Comparison of ENCODE assay signal across 12 cellular contexts in the genomic region with DNA sequence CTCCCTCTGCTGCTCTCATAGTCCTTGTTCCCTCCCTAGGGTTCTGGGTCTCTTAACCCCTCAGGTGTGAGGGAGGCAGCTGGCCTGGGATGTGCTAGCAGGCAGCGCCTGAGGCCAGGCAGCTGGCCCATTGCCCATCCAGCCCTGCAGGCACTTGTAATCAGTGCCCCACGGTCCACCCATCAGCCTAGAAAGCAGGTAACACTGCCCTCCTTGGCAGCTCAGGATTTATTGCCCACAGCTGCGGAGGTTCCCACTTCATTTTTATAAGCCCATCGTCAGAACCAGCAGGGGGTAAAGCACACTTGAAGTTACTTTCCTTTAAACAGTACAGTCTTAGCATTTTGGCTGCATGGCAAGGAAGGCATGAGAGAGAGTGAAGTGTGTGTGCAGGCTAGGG.
DNase-seq lines count a peak whose midpoint lies in the region; ATAC-seq and TF ChIP-seq lines count a peak whose summit lies in the region.
"Had no signal": no experiment of that assay in that cellular context is flagged by ENCODE, and none has a peak within 500 bp of the region (broad histone marks: within the 10 kb centered on the region; RNA-seq: fewer than 3 reads in every experiment).

No MANE protein-coding gene starts in this region.

- H3K4me3 ChIP-seq in mucosa of descending colon = no peak overlapping the region
- no peak overlapping the region for H3K4me3 ChIP-seq in tibial nerve
- no peak overlapping the region for H3K4me3 ChIP-seq in CD8-positive, alpha-beta T cell (ENCODE audit: low read depth, low read length)

- CTCF ChIA-PET in CD8-positive, alpha-beta T cell (lab: Charles Lee) = interaction anchor here (1.1 to 1.2 kb wide), 2 partner anchors 9 to 31 kb away, joined by 3 to 8 read pairs; no protein-coding TSS in a partner anchor

- no peaks in the 10 kb centered on the region for H3K9me3 ChIP-seq in mucosa of descending colon
- H3K9me3 ChIP-seq in tibial nerve = no peaks in the 10 kb centered on the region
- H3K9me3 ChIP-seq in CD8-positive, alpha-beta T cell (ENCODE audit: low read length) = no peaks in the 10 kb centered on the region

- no peak for TF ChIP-seq CTCF in mucosa of descending colon (IDR thresholded peaks at IDR 0.05)
- TF ChIP-seq CTCF in tibial nerve (IDR thresholded peaks at IDR 0.05) = no peak
- no peak for TF ChIP-seq CTCF in CD8-positive, alpha-beta T cell (IDR thresholded peaks at IDR 0.05)

- no peaks in the 10 kb centered on the region for H3K4me1 Mint-ChIP-seq in CD8-positive, alpha-beta T cell (ENCODE audit: low read depth)
- H3K4me1 Mint-ChIP-seq: memory B cell; stimulated activated naive CD8-positive, alpha-beta T cell treated with anti-CD3 and anti-CD28 coated beads, Interleukin-15, amount 100 ng/mL, for 72 hours had no signal

- H3K27me3 Mint-ChIP-seq in CD8-positive, alpha-beta T cell (ENCODE audit: low read depth) = peaks cover 2% of the 10 kb centered on the region
- H3K27me3 Mint-ChIP-seq: stimulated activated naive CD8-positive, alpha-beta T cell treated with anti-CD3 and anti-CD28 coated beads, Interleukin-15, amount 100 ng/mL, for 72 hours had no signal

- H3K36me3 Mint-ChIP-seq in CD8-positive, alpha-beta T cell = no peaks in the 10 kb centered on the region
- H3K36me3 Mint-ChIP-seq: memory B cell had no signal

- no peak overlapping the region for H3K27ac Mint-ChIP-seq in CD8-positive, alpha-beta T cell
- H3K27ac Mint-ChIP-seq: activated T-cell treated with anti-CD3 and anti-CD28 coated beads, Interleukin-2, amount 50 U/mL, for 72 hours; memory B cell; stimulated activated naive CD8-positive, alpha-beta T cell treated with anti-CD3 and anti-CD28 coated beads, Interleukin-15, amount 100 ng/mL, for 72 hours had no signal

- DNase-seq in DMS79 (lab: John Stamatoyannopoulos, UW) (peak; percentile 99), NCI-H146 treated with DMSO at 0.1 percent for 48 hours (lab: John Stamatoyannopoulos, UW; ENCODE audit: unreplicated experiment) (peak; percentile 78), NCI-H69 (lab: John Stamatoyannopoulos, UW) (peak; percentile 98), mucosa of descending colon (peak in 2 of 3 donors; percentile 31 to 49), tibial nerve (ENCODE audit: low spot score in 2 of 2) (no peak)
- no peak for DNase-seq in CD8-positive, alpha-beta T cell
- no peak for DNase-seq in activated CD4-positive, alpha-beta T cell treated with anti-CD3 and anti-CD28 coated beads for 4 hours
- DNase-seq: activated T-cell treated with anti-CD3 and anti-CD28 coated beads, Interleukin-2, amount 50 U/mL, for 72 hours; stimulated activated naive CD8-positive, alpha-beta T cell treated with anti-CD3 and anti-CD28 coated beads, Interleukin-15, amount 100 ng/mL, for 72 hours; T-helper 9 cell had no signal

- H3K4me3 Mint-ChIP-seq in CD8-positive, alpha-beta T cell = no peak overlapping the region
- H3K4me3 Mint-ChIP-seq: activated T-cell treated with anti-CD3 and anti-CD28 coated beads, Interleukin-2, amount 50 U/mL, for 72 hours; memory B cell; stimulated activated naive CD8-positive, alpha-beta T cell treated with anti-CD3 and anti-CD28 coated beads, Interleukin-15, amount 100 ng/mL, for 72 hours had no signal

- H3K27ac ChIP-seq in tibial nerve = no peak overlapping the region
- no peak overlapping the region for H3K27ac ChIP-seq in CD8-positive, alpha-beta T cell (ENCODE audit: low read depth, low read length)

- H3K9me3 Mint-ChIP-seq in CD8-positive, alpha-beta T cell = no peaks in the 10 kb centered on the region
- H3K9me3 Mint-ChIP-seq: activated T-cell treated with anti-CD3 and anti-CD28 coated beads, Interleukin-2, amount 50 U/mL, for 72 hours; memory B cell; stimulated activated naive CD8-positive, alpha-beta T cell treated with anti-CD3 and anti-CD28 coated beads, Interleukin-15, amount 100 ng/mL, for 72 hours had no signal

- POLR2A ChIA-PET in CD8-positive, alpha-beta T cell (lab: Charles Lee) = no interaction called here

- H3K4me1 ChIP-seq in mucosa of descending colon (ENCODE audit: low read depth) (peaks cover 4% of the 10 kb centered on the region), tibial nerve (no peaks in the 10 kb centered on the region)
- H3K4me1 ChIP-seq in CD8-positive, alpha-beta T cell (ENCODE audit: insufficient read depth, low read length) = no peaks in the 10 kb centered on the region

- TF ChIP-seq EP300 in tibial nerve (IDR thresholded peaks at IDR 0.05) = no peak

- ATAC-seq in mucosa of descending colon (peak; percentile 72), HG03460 (IDR thresholded peaks at IDR 0.05; ENCODE audit: unreplicated experiment) (no peak)
- ATAC-seq in CD8-positive, alpha-beta T cell = no peak
- ATAC-seq: activated T-cell treated with anti-CD3 and anti-CD28 coated beads, Interleukin-2, amount 50 U/mL, for 72 hours; stimulated activated naive CD8-positive, alpha-beta T cell treated with anti-CD3 and anti-CD28 coated beads, Interleukin-15, amount 100 ng/mL, for 72 hours had no signal

- no peak for TF ChIP-seq POLR2A in tibial nerve (IDR thresholded peaks at IDR 0.05)

- no peaks in the 10 kb centered on the region for H3K36me3 ChIP-seq in mucosa of descending colon (ENCODE audit: low read depth)
- no peaks in the 10 kb centered on the region for H3K36me3 ChIP-seq in tibial nerve
- H3K36me3 ChIP-seq in CD8-positive, alpha-beta T cell (ENCODE audit: insufficient read depth, low read length) = no peaks in the 10 kb centered on the region

- 48 to 60% methylated on average over 4 of the region's 4 CpGs for WGBS in tibial nerve, 2 donors

- peaks cover 0 to 15% of the 10 kb centered on the region in 2 donors for H3K27me3 ChIP-seq in tibial nerve
- no peaks in the 10 kb centered on the region for H3K27me3 ChIP-seq in CD8-positive, alpha-beta T cell (ENCODE audit: insufficient read depth, low read length)

- intact Hi-C loops in mucosa of descending colon (cut with DNase I, micrococcal nuclease) = no loop called here
- intact Hi-C loops in CD8-positive, alpha-beta T cell (cut with DNase I, micrococcal nuclease) = no loop called here

Comparison
In these comparisons a context has a peak if more than half of its experiments do, and no peak if none do; other contexts are left out.
1. DNase-seq: peak in DMS79 (single experiment), NCI-H146 treated with DMSO at 0.1 percent for 48 hours (single experiment), NCI-H69 (single experiment) and mucosa of descending colon (2 of 3); none in tibial nerve (0 of 2), CD8-positive, alpha-beta T cell (0 of 7) and activated CD4-positive, alpha-beta T cell treated with anti-CD3 and anti-CD28 coated beads for 4 hours (0 of 2).